In genomic region chr4:88938138-88938537, GRCh38 we compare ENCODE assay signal across 10 cellular contexts.
DNase-seq lines count a peak whose midpoint lies in the region; ATAC-seq, FAIRE-seq and TF ChIP-seq lines count a peak whose summit lies in the region.
"Had no signal": no experiment of that assay in that cellular context is flagged by ENCODE, and none has a peak within 500 bp of the region (broad histone marks: within the 10 kb centered on the region; RNA-seq: fewer than 3 reads in every experiment).

No MANE protein-coding gene starts in this region.

- TF ChIP-seq RAD21 in GM12878 (IDR thresholded peaks at IDR 0.05; ENCODE audit: insufficient read depth, low read depth, low read length) = no peak

- H3K27me3 ChIP-seq in GM12878 (replicated peaks in 1 of 2; ENCODE audit: control insufficient read depth in 2 of 2, insufficient read depth in 2 of 2, low read length in 1 of 2) (no peaks in the 10 kb centered on the region), keratinocyte (ENCODE audit: control insufficient read depth, extremely low read depth, insufficient read depth, low read length) (no peaks in the 10 kb centered on the region), ovary (no peaks in the 10 kb centered on the region)

- H3K36me3 ChIP-seq in GM12878 (ENCODE audit: control insufficient read depth in 2 of 2, insufficient read depth in 2 of 2, low read length in 1 of 2) (no peaks in the 10 kb centered on the region), keratinocyte (ENCODE audit: control insufficient read depth in 2 of 2, extremely low read depth in 1 of 2, insufficient read depth in 2 of 2, low read length in 2 of 2) (no peaks in the 10 kb centered on the region), ovary (no peaks in the 10 kb centered on the region)

- FAIRE-seq in GM12878 (lab: Jason Lieb, UNC) = peak; percentile 23
- peak; percentile 64 for FAIRE-seq in keratinocyte (lab: Jason Lieb, UNC)

- H3K9me3 ChIP-seq in GM12878 (replicated peaks; ENCODE audit: control insufficient read depth, insufficient read depth, low read length) (no peaks in the 10 kb centered on the region), keratinocyte (ENCODE audit: control insufficient read depth, low read depth, low read length) (no peaks in the 10 kb centered on the region), ovary (no peaks in the 10 kb centered on the region)

- no peaks in the 10 kb centered on the region for H3K9me1 ChIP-seq in keratinocyte (ENCODE audit: control insufficient read depth, extremely low read depth, insufficient read depth, low read length)

- ATAC-seq in GM12878 (no peak), GM21737 (IDR thresholded peaks at IDR 0.05; ENCODE audit: unreplicated experiment) (no peak), HG03442 (IDR thresholded peaks at IDR 0.05; ENCODE audit: unreplicated experiment) (no peak)

- TF ChIP-seq EP300 in GM12878 (IDR thresholded peaks at IDR 0.05; ENCODE audit: borderline replicate concordance in 1 of 2, control insufficient read depth in 1 of 2, low read depth in 2 of 2, low read length in 2 of 2) (no peak), ovary (IDR thresholded peaks at IDR 0.05) (no peak)

- TF ChIP-seq POLR2A in GM12878 (IDR thresholded peaks at IDR 0.05; ENCODE audit: low read depth, low read length) (no peak), ovary (IDR thresholded peaks at IDR 0.05) (no peak)

- H3K4me3 ChIP-seq in GM12878 = no peak overlapping the region
- H3K4me3 ChIP-seq in keratinocyte (ENCODE audit: control insufficient read depth in 2 of 3, extremely low read depth in 1 of 3, insufficient read depth in 2 of 3, low read depth in 1 of 3, low read length in 3 of 3) = no peak overlapping the region
- H3K4me3 ChIP-seq in ovary = no peak overlapping the region

- SMC1A ChIA-PET in GM12878 (lab: Charles Lee; ENCODE audit: uncharacterized antibody, unreplicated experiment) = interaction anchor here (0.9 kb wide), 1 partner anchor 10 kb away, joined by 3 read pairs; no protein-coding TSS in a partner anchor

- H4K20me1 ChIP-seq in GM12878 (ENCODE audit: control insufficient read depth, insufficient read depth) (no peaks in the 10 kb centered on the region), keratinocyte (ENCODE audit: control insufficient read depth, extremely low read depth, insufficient read depth, low read length) (no peaks in the 10 kb centered on the region)

- H3K4me2 ChIP-seq in GM12878 (ENCODE audit: control insufficient read depth, insufficient read depth) (no peak overlapping the region), keratinocyte (ENCODE audit: control insufficient read depth, extremely low read depth, insufficient read depth, low read depth, low read length) (no peak overlapping the region)

- H3K27ac ChIP-seq in GM12878 (ENCODE audit: control insufficient read depth, insufficient read depth) = no peak overlapping the region
- H3K27ac ChIP-seq in keratinocyte (ENCODE audit: control insufficient read depth, insufficient read depth, low read length) = no peak overlapping the region
- no peak overlapping the region for H3K27ac ChIP-seq in ovary

- BruUV-seq in GM12878 (replicated peaks; lab: Mats Ljungman, UMichigan) = no TSS peak

- no peak for TF ChIP-seq CTCF in GM12878 (IDR thresholded peaks at IDR 0.05 in 2 of 3, conservative IDR thresholded peaks at IDR 0.05 in 1 of 3; ENCODE audit: control insufficient read depth in 2 of 3, extremely low read depth in 1 of 3, insufficient read depth in 1 of 3, low read depth in 3 of 3, low read length in 3 of 3)
- TF ChIP-seq CTCF in keratinocyte (optimal IDR thresholded peaks at IDR 0.05 in 1 of 3, IDR thresholded peaks at IDR 0.05 in 1 of 3, conservative IDR thresholded peaks at IDR 0.05 in 1 of 3; ENCODE audit: extremely low read depth in 1 of 3, insufficient read depth in 2 of 3, low read length in 3 of 3) = no peak
- TF ChIP-seq CTCF in ovary (IDR thresholded peaks at IDR 0.05) = no peak

- DNase-seq in AG08396 (ENCODE audit: low spot score) = peak; percentile 68
- DNase-seq in HCEC 1CT = peak; percentile 89
- no peak for DNase-seq in GM12878 (ENCODE audit: low read depth, low spot score)
- DNase-seq in keratinocyte (ENCODE audit: low read depth, low spot score) = peak; percentile 26
- DNase-seq in stimulated activated CD4-positive, alpha-beta T cell treated with anti-CD3 and anti-CD28 coated beads, Interleukin-4, amount 100 ng/mL, for 4 hours = no peak
- DNase-seq in ovary = no peak
- DNase-seq: NCI-H1694 treated with DMSO at 0.1 percent for 48 hours, RPMI8226 had no signal

- CTCF ChIA-PET in GM12878 (lab: Yijun Ruan, JAX) = no interaction called here

- POLR2A ChIA-PET in GM12878 (lab: Charles Lee) = no interaction called here

- intact Hi-C loops in GM12878 (cut with micrococcal nuclease; ENCODE audit: unreplicated experiment) = no loop called here
- intact Hi-C loops in ovary (cut with DNase I) = no loop called here

- dilution Hi-C loops in keratinocyte (cut with MboI; ENCODE audit: extremely low pct_ligation_motif_present, low sequenced_read_pairs) = no loop called here

- no peak overlapping the region for H3K9ac ChIP-seq in GM12878 (ENCODE audit: control insufficient read depth, insufficient read depth, low read length)
- H3K9ac ChIP-seq in keratinocyte (ENCODE audit: control insufficient read depth, extremely low read depth, insufficient read depth, low read length) = no peak overlapping the region

- H3K79me2 ChIP-seq in GM12878 (ENCODE audit: control insufficient read depth, insufficient read depth, low read length) = no peaks in the 10 kb centered on the region
- no peaks in the 10 kb centered on the region for H3K79me2 ChIP-seq in keratinocyte (ENCODE audit: control insufficient read depth, insufficient read depth, low read length)

- H2AFZ ChIP-seq in GM12878 (ENCODE audit: control insufficient read depth, low read depth, low read length) (no peak overlapping the region), keratinocyte (ENCODE audit: control insufficient read depth, low read length) (no peak overlapping the region)

- H3K4me1 ChIP-seq in GM12878 (ENCODE audit: control insufficient read depth, insufficient read depth, low read length) (no peaks in the 10 kb centered on the region), keratinocyte (ENCODE audit: control insufficient read depth, extremely low read depth, insufficient read depth, low read length) (peaks cover 8% of the 10 kb centered on the region), ovary (ENCODE audit: insufficient read depth) (no peaks in the 10 kb centered on the region)

- in situ Hi-C loops in GM12878 (cut with MboI) = no loop called here

- RAD21 ChIA-PET in GM12878 (lab: Charles Lee; ENCODE audit: unreplicated experiment) = no interaction called here

TF ChIP-seq in GM12878, 131 proteins besides CTCF, POLR2A, EP300 and RAD21:
- TF ChIP-seq HCFC1 (IDR thresholded peaks at IDR 0.05; ENCODE audit: low read length) = no peak
- TF ChIP-seq SUZ12 (IDR thresholded peaks at IDR 0.05; ENCODE audit: unreplicated experiment) = no peak
- TF ChIP-seq PAX8 (IDR thresholded peaks at IDR 0.05) = no peak
- no peak for TF ChIP-seq CHD1 (IDR thresholded peaks at IDR 0.05; ENCODE audit: low read depth, low read length)
- TF ChIP-seq STAT3 (IDR thresholded peaks at IDR 0.05; ENCODE audit: low read depth, low read length) = no peak
- no peak for TF ChIP-seq TAF1 (IDR thresholded peaks at IDR 0.05; ENCODE audit: borderline replicate concordance, low read depth, low read length)

Comparison
In these comparisons a context has a peak if more than half of its experiments do, and no peak if none do; other contexts are left out.
1. DNase-seq: peak in AG08396 (single experiment), HCEC 1CT (single experiment) and keratinocyte (single experiment); none in GM12878 (single experiment), stimulated activated CD4-positive, alpha-beta T cell treated with anti-CD3 and anti-CD28 coated beads, Interleukin-4, amount 100 ng/mL, for 4 hours (0 of 2) and ovary (0 of 5).